17 cellular contexts compared by ENCODE assay signal in the genomic region with DNA sequence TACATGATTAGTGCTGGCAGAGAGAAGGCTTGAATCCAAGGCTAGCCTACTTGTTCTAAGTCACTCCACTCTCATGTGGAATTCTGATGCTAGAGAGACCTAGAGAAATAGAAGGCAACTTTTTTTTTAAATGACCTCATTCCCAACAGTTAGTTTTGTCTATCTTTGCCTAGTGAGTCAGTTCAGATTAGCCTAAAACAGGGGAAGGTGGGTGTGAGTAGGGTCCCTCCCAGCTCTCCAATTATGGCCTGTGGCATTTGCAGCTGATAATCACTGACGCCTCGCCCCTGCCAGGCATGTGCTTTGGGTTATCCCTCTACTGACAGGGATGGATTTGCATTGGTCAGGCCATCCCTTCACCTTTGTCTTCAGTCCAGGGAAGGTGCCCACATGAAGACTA. TPM values are rescaled to one million over a fixed set of nuclear protein-coding genes. Genes with fewer than 3 reads are reported as not detected.
DNase-seq lines count a peak whose midpoint lies in the region; ATAC-seq and TF ChIP-seq lines count a peak whose summit lies in the region.
"Had no signal": no experiment of that assay in that cellular context is flagged by ENCODE, and none has a peak within 500 bp of the region (broad histone marks: within the 10 kb centered on the region; RNA-seq: fewer than 3 reads in every experiment).

No MANE protein-coding gene starts in this region.

- no peak overlapping the region for H3K4me3 ChIP-seq in heart left ventricle
- no peak overlapping the region for H3K4me3 ChIP-seq in tibial nerve

- DNase-seq in Daoy (ENCODE audit: low read depth) (peak; percentile 60), NCI-H226 (peak; percentile 60), heart left ventricle (peak in 2 of 5 donors; percentile 39 to 40), tibial nerve (ENCODE audit: low spot score in 2 of 2) (no peak), HEK293T (ENCODE audit: extremely low spot score) (no peak), DMS153 (lab: John Stamatoyannopoulos, UW) (no peak), NCI-H1930 (lab: John Stamatoyannopoulos, UW) (no peak)
- no peak for DNase-seq in natural killer cell treated with Interleukin-12 subunit alpha and Interleukin-12 subunit beta and Interleukin-15 and Interleukin-18, amount 100 ng/mL, for 72 hours (ENCODE audit: low spot score)
- DNase-seq: activated CD4-positive, alpha-beta T cell treated with anti-CD3 and anti-CD28 coated beads for 1 hour; activated CD8-positive, alpha-beta memory T cell treated with anti-CD3 and anti-CD28 coated beads, Interleukin-2, amount 50 U/mL, for 48 hours; activated naive CD4-positive, alpha-beta T cell treated with Interleukin-2 at 50 U/mL for 16 hours; NCI-H82; occipital lobe; stimulated activated CD4-positive, alpha-beta T cell treated with anti-CD3 and anti-CD28 coated beads, Interleukin-4, amount 100 ng/mL, for 24 hours; stimulated activated CD8-positive, alpha-beta memory T cell treated with anti-CD3 and anti-CD28 coated beads, Interleukin-4, amount 100 ng/mL, for 48 hours had no signal

- peak; percentile 45 to 89 (median 78) for ATAC-seq in heart left ventricle
- ATAC-seq in natural killer cell treated with Interleukin-12 subunit alpha and Interleukin-12 subunit beta and Interleukin-15 and Interleukin-18, amount 100 ng/mL, for 72 hours, result no peak
- ATAC-seq: sciatic nerve had no signal

- no peaks in the 10 kb centered on the region for H3K36me3 Mint-ChIP-seq in natural killer cell treated with Interleukin-12 subunit alpha and Interleukin-12 subunit beta and Interleukin-15 and Interleukin-18, amount 100 ng/mL, for 72 hours

- TF ChIP-seq EP300 in tibial nerve (IDR thresholded peaks at IDR 0.05), result no peak

- H3K9me3 Mint-ChIP-seq in natural killer cell treated with Interleukin-12 subunit alpha and Interleukin-12 subunit beta and Interleukin-15 and Interleukin-18, amount 100 ng/mL, for 72 hours, result no peaks in the 10 kb centered on the region

- TF ChIP-seq POLR2A in heart left ventricle (IDR thresholded peaks at IDR 0.05), result no peak
- no peak for TF ChIP-seq POLR2A in tibial nerve (IDR thresholded peaks at IDR 0.05)

- POLR2A ChIA-PET in HEK293T (lab: Yijun Ruan, JAX), result no interaction called here

- H3K27ac ChIP-seq in heart left ventricle (peak overlapping the region in 11 of 12 donors; percentile 41 to 85 (median 70)), tibial nerve (no peak overlapping the region)

- CTCF ChIA-PET in HEK293T (lab: Yijun Ruan, JAX), result interaction anchor here (0.8 kb wide), 1 partner anchor 13 kb away, joined by 3 read pairs; no protein-coding TSS in a partner anchor

- 54 to 74% (median 62%) methylated on average over 2 of the region's 2 CpGs for WGBS in heart left ventricle, 4 donors
- 100% methylated on average over 2 of the region's 2 CpGs for whole genome bisulfite sequencing in tibial nerve, 2 donors

- TF ChIP-seq CTCF in heart left ventricle (IDR thresholded peaks at IDR 0.05) (no peak), tibial nerve (IDR thresholded peaks at IDR 0.05) (no peak)

- intact Hi-C loops in heart left ventricle (cut with DNase I), result loop anchor here in 2 of 10 donors (2.0 to 5.0 kb wide), 2 partner anchors 15 to 36 kb away; no protein-coding TSS in a partner anchor

- H3K27me3 Mint-ChIP-seq in natural killer cell treated with Interleukin-12 subunit alpha and Interleukin-12 subunit beta and Interleukin-15 and Interleukin-18, amount 100 ng/mL, for 72 hours, result no peaks in the 10 kb centered on the region

- H3K36me3 ChIP-seq in heart left ventricle, result peaks cover 0 to 22% (median 0%) of the 10 kb centered on the region in 9 donors
- H3K36me3 ChIP-seq in tibial nerve, result no peaks in the 10 kb centered on the region

- H3K27me3 ChIP-seq in heart left ventricle, result no peaks in the 10 kb centered on the region
- no peaks in the 10 kb centered on the region for H3K27me3 ChIP-seq in tibial nerve

- H3K9me3 ChIP-seq in heart left ventricle (no peaks in the 10 kb centered on the region), tibial nerve (no peaks in the 10 kb centered on the region)

- peak overlapping the region; percentile 3 to 91 for H3K27ac Mint-ChIP-seq in natural killer cell treated with Interleukin-12 subunit alpha and Interleukin-12 subunit beta and Interleukin-15 and Interleukin-18, amount 100 ng/mL, for 72 hours
- H3K27ac Mint-ChIP-seq: T-helper 1 cell treated with Interleukin-12 subunit alpha and Interleukin-12 subunit beta and Interleukin-4 antibody, amounts not matched to agents 30 μg/mL and 1 μg/mL, for 36 hours had no signal

- peaks cover 0 to 49% (median 21%) of the 10 kb centered on the region in 12 donors for H3K4me1 ChIP-seq in heart left ventricle
- H3K4me1 ChIP-seq in tibial nerve, result peaks cover 0 to 11% (median 0%) of the 10 kb centered on the region in 4 donors

- no peak overlapping the region for H3K4me3 Mint-ChIP-seq in natural killer cell treated with Interleukin-12 subunit alpha and Interleukin-12 subunit beta and Interleukin-15 and Interleukin-18, amount 100 ng/mL, for 72 hours
- H3K4me3 Mint-ChIP-seq: T-helper 1 cell treated with Interleukin-12 subunit alpha and Interleukin-12 subunit beta and Interleukin-4 antibody, amounts not matched to agents 30 μg/mL and 1 μg/mL, for 36 hours had no signal

- H3K4me1 Mint-ChIP-seq in natural killer cell treated with Interleukin-12 subunit alpha and Interleukin-12 subunit beta and Interleukin-15 and Interleukin-18, amount 100 ng/mL, for 72 hours (ENCODE audit: low read depth in 2 of 2), result peaks cover 13 to 16% of the 10 kb centered on the region in 2 donors

TF ChIP-seq in HEK293T, 16 proteins besides CTCF, POLR2A, EP300 and RAD21:
- TF ChIP-seq CTBP1 (IDR thresholded peaks at IDR 0.05; ENCODE audit: borderline replicate concordance) (no peak), SP1 (IDR thresholded peaks at IDR 0.05) (no peak), NFRKB (IDR thresholded peaks at IDR 0.05) (no peak)
- TF ChIP-seq, protein P1, sequence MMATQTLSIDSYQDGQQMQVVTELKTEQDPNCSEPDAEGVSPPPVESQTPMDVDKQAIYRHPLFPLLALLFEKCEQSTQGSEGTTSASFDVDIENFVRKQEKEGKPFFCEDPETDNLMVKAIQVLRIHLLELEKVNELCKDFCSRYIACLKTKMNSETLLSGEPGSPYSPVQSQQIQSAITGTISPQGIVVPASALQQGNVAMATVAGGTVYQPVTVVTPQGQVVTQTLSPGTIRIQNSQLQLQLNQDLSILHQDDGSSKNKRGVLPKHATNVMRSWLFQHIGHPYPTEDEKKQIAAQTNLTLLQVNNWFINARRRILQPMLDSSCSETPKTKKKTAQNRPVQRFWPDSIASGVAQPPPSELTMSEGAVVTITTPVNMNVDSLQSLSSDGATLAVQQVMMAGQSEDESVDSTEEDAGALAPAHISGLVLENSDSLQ (IDR thresholded peaks at IDR 0.05), result no peak

RNA-seq across cellular contexts. Expression of a gene that starts 13.6 kb away (rescaled TPM):
- total RNA-seq in Daoy (2014; rRNA removed; shearing (Covaris generic)), result 0.11 TPM in 1 of 2 replicates, not detected in the other
- total RNA-seq in heart left ventricle (100 to 1,000 TPM in 6 of 9 donors, 10 to 100 TPM in 3; 80.6 to 170 (median 138) TPM), tibial nerve (under 1 TPM; under 0.01 to 0.63 (median 0.26) TPM)
- polyA plus RNA-seq in heart left ventricle, result 10 to 100 TPM; 10.1 to 40.4 TPM
- under 1 TPM in 1 of 2 donors, not detected in 1; 0.05 TPM for total RNA-seq in natural killer cell treated with Interleukin-12 subunit alpha and Interleukin-12 subunit beta and Interleukin-15 and Interleukin-18, amount 100 ng/mL, for 72 hours

Comparison
In these comparisons a context has a peak if more than half of its experiments do, and no peak if none do; other contexts are left out.
1. DNase-seq: peak in Daoy (single experiment) and NCI-H226 (single experiment); none in natural killer cell treated with Interleukin-12 subunit alpha and Interleukin-12 subunit beta and Interleukin-15 and Interleukin-18, amount 100 ng/mL, for 72 hours (single experiment), tibial nerve (0 of 2), HEK293T (single experiment), DMS153 (single experiment) and NCI-H1930 (0 of 2).
2. ATAC-seq: peak in heart left ventricle (4 of 4); none in natural killer cell treated with Interleukin-12 subunit alpha and Interleukin-12 subunit beta and Interleukin-15 and Interleukin-18, amount 100 ng/mL, for 72 hours (0 of 2).
3. H3K27ac ChIP-seq: peak in heart left ventricle (11 of 12); none in tibial nerve (0 of 4).
4. RNA of a gene that starts 13.6 kb away (total RNA-seq): 80.6 to 170 TPM in heart left ventricle; under 0.01 to 0.63 TPM in tibial nerve, 0.11 TPM in Daoy and 0.05 TPM in natural killer cell treated with Interleukin-12 subunit alpha and Interleukin-12 subunit beta and Interleukin-15 and Interleukin-18, amount 100 ng/mL, for 72 hours; every median in the first group is over 10 times any median in the second.